In the genomic region with DNA sequence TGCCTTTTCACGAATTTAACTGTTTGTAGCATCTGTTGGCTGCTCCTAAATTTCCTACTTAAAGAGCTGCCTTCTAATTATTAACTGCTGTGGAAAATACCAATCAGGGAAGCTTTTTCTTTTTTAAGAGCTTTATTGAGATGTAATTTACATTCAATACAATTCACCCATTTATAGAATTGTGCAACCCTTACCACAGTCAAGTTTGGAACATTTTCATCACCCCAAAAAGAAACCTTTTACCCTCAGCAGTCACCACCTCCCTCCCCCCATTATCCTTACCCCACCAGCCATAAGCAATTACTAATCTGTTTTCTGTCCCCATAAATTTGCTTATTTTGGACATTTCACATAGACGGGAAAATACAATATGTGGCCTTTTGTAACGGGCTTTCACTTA, we compare ENCODE assay signal across 8 cellular contexts. TPM values are rescaled to one million over a fixed set of nuclear protein-coding genes. Genes with fewer than 3 reads are reported as not detected.
DNase-seq lines count a peak whose midpoint lies in the region; ATAC-seq and TF ChIP-seq lines count a peak whose summit lies in the region.

No MANE protein-coding gene starts in this region.

- ATAC-seq in naive B cell (ENCODE audit: low read depth in 2 of 2) (no peak), GM19397 (IDR thresholded peaks at IDR 0.05; ENCODE audit: unreplicated experiment) (no peak)

- TF ChIP-seq CTCF in chondrocyte (IDR thresholded peaks at IDR 0.05): no peak

- peaks cover 39% of the 10 kb centered on the region for H3K4me1 ChIP-seq in Karpas-422 (ENCODE audit: low read length)

- no peaks in the 10 kb centered on the region for H3K27me3 ChIP-seq in Karpas-422 (ENCODE audit: low read length)

- H3K27ac Mint-ChIP-seq in chondrocyte (ENCODE audit: unreplicated experiment) (peak overlapping the region; percentile 99), naive B cell (peak overlapping the region; percentile 95 to 99 (median 99))

- H3K4me3 Mint-ChIP-seq in chondrocyte (ENCODE audit: unreplicated experiment) (peak overlapping the region; percentile 93), naive B cell (peak overlapping the region; percentile 88 to 98 (median 94))

- H3K36me3 ChIP-seq in Karpas-422 (ENCODE audit: insufficient read depth, low read length): peaks cover 6% of the 10 kb centered on the region; the same call in 1 of the 2 replicates

- H3K79me2 ChIP-seq in Karpas-422 (ENCODE audit: low read length): peaks cover 59% of the 10 kb centered on the region

- peak overlapping the region; percentile 87 for H3K27ac ChIP-seq in Karpas-422 (ENCODE audit: low read length)

- DNase-seq in AML-193 (lab: John Stamatoyannopoulos, UW) (peak; percentile 16 to 34), Karpas-422 (peak; percentile 50), chondrocyte (ENCODE audit: low spot score) (no peak), naive B cell (no peak), iPS-NIHi11 (ENCODE audit: low spot score) (no peak), GM19238 (ENCODE audit: insufficient read length, low spot score) (no peak)
- DNase-seq in stimulated activated CD4-positive, alpha-beta T cell treated with anti-CD3 and anti-CD28 coated beads, Interleukin-4, amount 100 ng/mL, for 24 hours: no peak

- H4K20me1 ChIP-seq in Karpas-422 (ENCODE audit: insufficient read depth, low read depth, low read length): peaks cover 28% of the 10 kb centered on the region

- H2AFZ ChIP-seq in Karpas-422 (ENCODE audit: low read length): no peak overlapping the region

- no peaks in the 10 kb centered on the region for H3K9me3 ChIP-seq in Karpas-422 (ENCODE audit: low read length)

- H3K4me3 ChIP-seq in Karpas-422 (ENCODE audit: low read length): peak overlapping the region; percentile 85

- no peaks in the 10 kb centered on the region for H3K9me2 ChIP-seq in Karpas-422 (replicated peaks; ENCODE audit: insufficient read depth, low read length)

- H3K4me2 ChIP-seq in Karpas-422 (ENCODE audit: low read depth, low read length, poor library complexity, severe bottlenecking): peak overlapping the region; percentile 81

- peaks cover 5% of the 10 kb centered on the region for H3K36me3 Mint-ChIP-seq in chondrocyte (ENCODE audit: low read depth)
- peaks cover 0 to 4% of the 10 kb centered on the region in 2 donors for H3K36me3 Mint-ChIP-seq in naive B cell

- peak overlapping the region; percentile 83 for H3K9ac ChIP-seq in Karpas-422 (ENCODE audit: low read length)

- H3K9me3 Mint-ChIP-seq in chondrocyte (ENCODE audit: low read depth) (no peaks in the 10 kb centered on the region), naive B cell (no peaks in the 10 kb centered on the region)

- H3K27me3 Mint-ChIP-seq in chondrocyte (ENCODE audit: low read depth) (no peaks in the 10 kb centered on the region), naive B cell (peaks cover 0 to 7% (median 0%) of the 10 kb centered on the region in 3 donors)

- H3K4me1 Mint-ChIP-seq in chondrocyte (ENCODE audit: low read depth) (peaks cover 52% of the 10 kb centered on the region), naive B cell (peaks cover 34 to 45% (median 36%) of the 10 kb centered on the region in 3 donors)

RNA-seq across cellular contexts. Expression of a gene that starts 1.4 kb away (rescaled TPM):
- total RNA-seq in Karpas-422 (2014; rRNA removed; shearing (Covaris generic); ENCODE audit: low replicate concordance): 53.3 and 98.8 TPM in 2 replicates
- 48.9 to 57.2 TPM (median 52.9 TPM) in 3 replicates for total RNA-seq in chondrocyte
- 10 to 100 TPM; 11.3 to 26.1 (median 24.5) TPM for polyA plus RNA-seq in naive B cell (ENCODE audit: low read depth in 6 of 6)

Comparison
In these comparisons a context has a peak if more than half of its experiments do, and no peak if none do; other contexts are left out.
1. DNase-seq: peak in AML-193 (2 of 2) and Karpas-422 (single experiment); none in chondrocyte (single experiment), naive B cell (single experiment), iPS-NIHi11 (single experiment), stimulated activated CD4-positive, alpha-beta T cell treated with anti-CD3 and anti-CD28 coated beads, Interleukin-4, amount 100 ng/mL, for 24 hours (single experiment) and GM19238 (single experiment).